ENCODE assay signal across 1 cellular context in genomic region chr14:50830044-50830931, GRCh38.
TF ChIP-seq lines count a peak whose summit lies in the region.

No MANE protein-coding gene starts in this region.

TF ChIP-seq in K562, 482 proteins besides CTCF, POLR2A, EP300 and RAD21 (continued from another document):
- TF ChIP-seq RBBP5 (IDR thresholded peaks at IDR 0.05; ENCODE audit: borderline replicate concordance, insufficient read depth, low read length, poor library complexity, severe bottlenecking): peak; percentile 31
- TF ChIP-seq ZNF277 (CRISPR knock-in tag; IDR thresholded peaks at IDR 0.05; ENCODE audit: borderline replicate concordance): no peak
- TF ChIP-seq UBTF (IDR thresholded peaks at IDR 0.05; ENCODE audit: borderline replicate concordance in 1 of 2, low read depth in 2 of 2, low read length in 2 of 2): 0 out of 4 replicates have a peak, but pooled peaks have one; percentile 58 to 66
- no peak for TF ChIP-seq MYC (IDR thresholded peaks at IDR 0.05; ENCODE audit: low read depth, low read length)
- TF ChIP-seq MYC (CRISPR knock-in tag; IDR thresholded peaks at IDR 0.05; ENCODE audit: borderline replicate concordance, low read depth): no peak
- no peak for TF ChIP-seq ZNF445 (CRISPR knock-in tag; IDR thresholded peaks at IDR 0.05; ENCODE audit: low read depth)
- no peak for TF ChIP-seq CBX1 (IDR thresholded peaks at IDR 0.05; ENCODE audit: low read depth)
- no peak for TF ChIP-seq ATF6 (CRISPR knock-in tag; IDR thresholded peaks at IDR 0.05)
- TF ChIP-seq BCL6 (CRISPR knock-in tag; IDR thresholded peaks at IDR 0.05): no peak
- TF ChIP-seq KAT2B (IDR thresholded peaks at IDR 0.05; ENCODE audit: low read depth, low read length): no peak
- TF ChIP-seq TEAD2 (tag; IDR thresholded peaks at IDR 0.05): no peak
- peak; percentile 37 for TF ChIP-seq EGR1 (conservative IDR thresholded peaks at IDR 0.05)
- no peak for TF ChIP-seq CREBBP (IDR thresholded peaks at IDR 0.05; ENCODE audit: low read depth, low read length)
- no peak for TF ChIP-seq ELF1 (tag; IDR thresholded peaks at IDR 0.05)
- TF ChIP-seq ZNF121 (CRISPR knock-in tag; conservative IDR thresholded peaks at IDR 0.05): no peak
- no peak for TF ChIP-seq C11orf30 (IDR thresholded peaks at IDR 0.05; ENCODE audit: low read depth)
- TF ChIP-seq HOMEZ (CRISPR knock-in tag; IDR thresholded peaks at IDR 0.05): no peak
- no peak for TF ChIP-seq ELF4 (CRISPR knock-in tag; IDR thresholded peaks at IDR 0.05)
- no peak for TF ChIP-seq MCM3 (IDR thresholded peaks at IDR 0.05)
